ENCODE assay signal across 15 cellular contexts in genomic region chr4:38387819-38388218, GRCh38.
"Had no signal": no experiment of that assay in that cellular context is flagged by ENCODE, and none has a peak within 500 bp of the region (broad histone marks: within the 10 kb centered on the region; RNA-seq: fewer than 3 reads in every experiment).

No MANE protein-coding gene starts in this region.

- H3K4me1 ChIP-seq: SJSA1 had no signal

- FAIRE-seq: kidney had no signal

- DNase-seq: activated CD4-positive, alpha-beta T cell treated with anti-CD3 and anti-CD28 coated beads for 1 hour; activated CD4-positive, alpha-beta T cell treated with anti-CD3 and anti-CD28 coated beads, Interleukin-2, amount 50 U/mL, for 48 hours; activated CD8-positive, alpha-beta memory T cell treated with anti-CD3 and anti-CD28 coated beads, Interleukin-2, amount 10 ng/mL, durations not matched to agents 7 days and 5 days; activated gamma-delta T cell; activated T-cell treated with anti-CD3 and anti-CD28 coated beads, Interleukin-2, amount 50 U/mL, for 4 hours; foreskin melanocyte; head of caudate nucleus; kidney; stimulated activated CD4-positive, alpha-beta T cell treated with anti-CD3 and anti-CD28 coated beads, Interleukin-4, amount 100 ng/mL, for 4 hours; T-cell; T1000 had no signal

- H3K27ac ChIP-seq: breast epithelium, dorsolateral prefrontal cortex, SJSA1 had no signal

- H3K9me3 ChIP-seq: SJSA1 had no signal

- H3K4me3 ChIP-seq: breast epithelium, dorsolateral prefrontal cortex, SJSA1, transverse colon had no signal

- H3K27me3 ChIP-seq: breast epithelium, dorsolateral prefrontal cortex, SJSA1, transverse colon had no signal

- ATAC-seq: activated CD8-positive, alpha-beta memory T cell treated with anti-CD3 and anti-CD28 coated beads, Interleukin-2, amount 10 ng/mL, durations not matched to agents 7 days and 5 days; activated T-cell treated with anti-CD3 and anti-CD28 coated beads, Interleukin-2, amount 50 U/mL, for 4 hours; T-cell had no signal

- H3K36me3 ChIP-seq: breast epithelium, SJSA1, transverse colon had no signal
